In genomic region chr12:65598688-65599087, GRCh38 we compare ENCODE assay signal across 14 cellular contexts.
A peak's percentile ranks its signal among the peaks of the same experiment; 100 is the strongest.
DNase-seq lines count a peak whose midpoint lies in the region; ATAC-seq and TF ChIP-seq lines count a peak whose summit lies in the region.
"Had no signal": no experiment of that assay in that cellular context is flagged by ENCODE, and none has a peak within 500 bp of the region (broad histone marks: within the 10 kb centered on the region; RNA-seq: fewer than 3 reads in every experiment).

No MANE protein-coding gene starts in this region.

- no peaks in the 10 kb centered on the region for H3K9me3 ChIP-seq in H9 (ENCODE audit: control insufficient read depth, low read depth, low read length)
- H3K9me3 ChIP-seq in IMR-90 (ENCODE audit: control insufficient read depth, insufficient read depth, low read length) = no peaks in the 10 kb centered on the region
- no peaks in the 10 kb centered on the region for H3K9me3 ChIP-seq in endodermal cell (ENCODE audit: control insufficient read depth, low read length)
- H3K9me3 ChIP-seq: BLaER1 treated with 17β-estradiol and CSF1 and Interleukin-3, amounts not matched to agents 10 nM and 100 nM had no signal

- no peak overlapping the region for H3K4me2 ChIP-seq in H9 (ENCODE audit: insufficient read depth, insufficient read length, low read length)
- H3K4me2 ChIP-seq in IMR-90 (ENCODE audit: low read depth, low read length) = no peak overlapping the region
- H3K4me2 ChIP-seq in mesendoderm (ENCODE audit: low read length) = no peak overlapping the region
- H3K4me2 ChIP-seq: BLaER1 treated with 17β-estradiol and CSF1 and Interleukin-3, amounts not matched to agents 10 nM and 100 nM had no signal

- H3K4ac ChIP-seq in H9 (ENCODE audit: low read depth, low read length) (no peak overlapping the region), IMR-90 (ENCODE audit: low read depth, low read length) (peak overlapping the region; percentile 23; the same call in 1 of the 2 replicates), mesendoderm (ENCODE audit: low read depth, low read length) (no peak overlapping the region)

- H3K9me1 ChIP-seq in IMR-90 (ENCODE audit: insufficient read depth, low read length) = no peaks in the 10 kb centered on the region; the same call in 1 of the 2 replicates

- H3K27ac Mint-ChIP-seq in H9 (no peak overlapping the region), endodermal cell (no peak overlapping the region)
- H3K27ac Mint-ChIP-seq: CD4-positive, CD25-positive, alpha-beta regulatory T cell had no signal

- no peaks in the 10 kb centered on the region for H3K9me3 Mint-ChIP-seq in H9
- H3K9me3 Mint-ChIP-seq in endodermal cell = no peaks in the 10 kb centered on the region

- no peaks in the 10 kb centered on the region; a peak in 1 of 7 replicates for H3K36me3 Mint-ChIP-seq in H9 (ENCODE audit: insufficient read depth in 1 of 3, low read depth in 3 of 3)
- H3K36me3 Mint-ChIP-seq in endodermal cell (ENCODE audit: low read depth) = no peaks in the 10 kb centered on the region
- H3K36me3 Mint-ChIP-seq: CD4-positive, CD25-positive, alpha-beta regulatory T cell had no signal

- H3K18ac ChIP-seq in H9 (ENCODE audit: insufficient read length, low read depth, low read length) = no peak overlapping the region
- H3K18ac ChIP-seq in IMR-90 (ENCODE audit: low read depth, low read length) = peak overlapping the region; percentile 40; the same call in 1 of the 2 replicates
- H3K18ac ChIP-seq in mesendoderm (ENCODE audit: low read length) = peak overlapping the region; percentile 39

- no peak overlapping the region for H4K5ac ChIP-seq in H9 (ENCODE audit: insufficient read length, low read depth, low read length)
- H4K5ac ChIP-seq in IMR-90 (ENCODE audit: low read depth, low read length) = no peak overlapping the region
- H4K5ac ChIP-seq in mesendoderm (ENCODE audit: low read length) = no peak overlapping the region

- H4K20me1 ChIP-seq in H9 (ENCODE audit: control insufficient read depth, insufficient read depth, insufficient read length) = no peaks in the 10 kb centered on the region
- H4K20me1 ChIP-seq in IMR-90 (ENCODE audit: insufficient read depth, low read length) = no peaks in the 10 kb centered on the region
- H4K20me1 ChIP-seq: BLaER1 treated with 17β-estradiol and CSF1 and Interleukin-3, amounts not matched to agents 10 nM and 100 nM had no signal

- no peaks in the 10 kb centered on the region for H3K79me2 ChIP-seq in H9 (ENCODE audit: insufficient read depth, low read length)
- no peaks in the 10 kb centered on the region for H3K79me2 ChIP-seq in mesendoderm (ENCODE audit: control insufficient read depth, insufficient read depth, low read length)

- dilution Hi-C loops in IMR-90 (cut with HindIII; ENCODE audit: low sequenced_read_pairs, unreplicated experiment) = no loop called here

- DNase-seq in H9 (no peak), IMR-90 (no peak), endodermal cell (no peak), mesendoderm (peak; percentile 87), coronary artery (ENCODE audit: low spot score) (no peak), cortex of kidney (lab: John Stamatoyannopoulos, UW) (no peak)
- no peak for DNase-seq in activated CD4-positive, alpha-beta T cell treated with anti-CD3 and anti-CD28 coated beads, Interleukin-2, amount 50 U/mL, for 4 hours
- DNase-seq: ACHN; Calu3; CD4-positive, CD25-positive, alpha-beta regulatory T cell; DMS 273 treated with DMSO at 0.1 percent for 48 hours; GM23248; HCEC 1CT had no signal

- no peak overlapping the region for H2BK12ac ChIP-seq in H9 (ENCODE audit: insufficient read length, low read depth, low read length)

- CTCF ChIA-PET in IMR-90 (lab: Yijun Ruan, JAX) = no interaction called here

- no TSS peak for BruUV-seq in IMR-90 (replicated peaks; lab: Mats Ljungman, UMichigan)

- TF ChIP-seq POLR2A in IMR-90 (IDR thresholded peaks at IDR 0.05; ENCODE audit: low read depth, low read length) = no peak

- H4K8ac ChIP-seq in H9 (replicated peaks; ENCODE audit: insufficient read length, low read depth, low read length) (no peak overlapping the region), IMR-90 (ENCODE audit: low read depth in 2 of 2, low read length in 2 of 2) (no peak overlapping the region), mesendoderm (ENCODE audit: low read depth, low read length) (no peak overlapping the region)

- H3K4me3 Mint-ChIP-seq in H9 (no peak overlapping the region), endodermal cell (no peak overlapping the region)
- H3K4me3 Mint-ChIP-seq: CD4-positive, CD25-positive, alpha-beta regulatory T cell had no signal

- H3K27me3 Mint-ChIP-seq in H9 (ENCODE audit: low read depth) = no peaks in the 10 kb centered on the region
- peaks cover 3% of the 10 kb centered on the region for H3K27me3 Mint-ChIP-seq in endodermal cell (ENCODE audit: insufficient read depth)

- H3K79me1 ChIP-seq in H9 (ENCODE audit: insufficient read depth, low read depth, low read length, poor library complexity, severe bottlenecking) (no peaks in the 10 kb centered on the region), IMR-90 (ENCODE audit: low read depth in 1 of 2, low read length in 2 of 2) (peaks cover 0 to 7% of the 10 kb centered on the region in 2 experiments; a peak in 2 of 4 replicates), mesendoderm (ENCODE audit: low read length) (no peaks in the 10 kb centered on the region)

- H3K23me2 ChIP-seq in H9 (ENCODE audit: insufficient read length, low read depth, low read length, poor library complexity, severe bottlenecking) = peaks cover 2% of the 10 kb centered on the region

- no peak for TF ChIP-seq RAD21 in IMR-90 (IDR thresholded peaks at IDR 0.05; ENCODE audit: low read length)

- H3K23ac ChIP-seq in H9 (ENCODE audit: insufficient read length, low read depth, low read length) (no peak overlapping the region), IMR-90 (ENCODE audit: low read depth, low read length) (no peak overlapping the region; the same call in 1 of the 2 replicates), mesendoderm (ENCODE audit: low read length) (no peak overlapping the region)

- H2AK9ac ChIP-seq in IMR-90 (replicated peaks; ENCODE audit: low read depth, low read length, poor library complexity) = no peak overlapping the region

- H2AFZ ChIP-seq in H9 (ENCODE audit: low read length) = no peak overlapping the region
- H2AFZ ChIP-seq in IMR-90 (replicated peaks; ENCODE audit: low read length, poor library complexity) = no peak overlapping the region
- H2AFZ ChIP-seq: GM23248 had no signal

- no peaks in the 10 kb centered on the region for H3K36me3 ChIP-seq in IMR-90 (ENCODE audit: control insufficient read depth, insufficient read depth, low read length)
- no peaks in the 10 kb centered on the region for H3K36me3 ChIP-seq in endodermal cell (ENCODE audit: control insufficient read depth, insufficient read depth, low read length)
- H3K36me3 ChIP-seq in mesendoderm (ENCODE audit: control insufficient read depth, insufficient read depth, low read length) = no peaks in the 10 kb centered on the region
- H3K36me3 ChIP-seq: BLaER1 treated with 17β-estradiol and CSF1 and Interleukin-3, amounts not matched to agents 10 nM and 100 nM had no signal

- H2BK15ac ChIP-seq in H9 (ENCODE audit: low read depth, low read length) (no peak overlapping the region), IMR-90 (ENCODE audit: low read depth, low read length) (peak overlapping the region; percentile 42; the same call in 2 of the 3 replicates), mesendoderm (replicated peaks; ENCODE audit: low read depth) (peak overlapping the region; percentile 96)

- no peak for TF ChIP-seq CTCF in H9 (conservative IDR thresholded peaks at IDR 0.05)
- TF ChIP-seq CTCF in IMR-90 (conservative IDR thresholded peaks at IDR 0.05; ENCODE audit: low read depth, low read length) = no peak
- no peak for TF ChIP-seq CTCF in endodermal cell (conservative IDR thresholded peaks at IDR 0.05)
- no peak for TF ChIP-seq CTCF in coronary artery (IDR thresholded peaks at IDR 0.05)

- H2BK5ac ChIP-seq in H9 (ENCODE audit: insufficient read length, low read length) (no peak overlapping the region), IMR-90 (ENCODE audit: low read depth, low read length, poor library complexity, severe bottlenecking) (no peak overlapping the region), mesendoderm (ENCODE audit: low read length) (no peak overlapping the region)

- H2BK20ac ChIP-seq in H9 (ENCODE audit: low read depth, low read length, poor library complexity, severe bottlenecking) (no peak overlapping the region), IMR-90 (ENCODE audit: low read depth, low read length) (no peak overlapping the region)

- POLR2A ChIA-PET in IMR-90 (lab: Charles Lee; ENCODE audit: unreplicated experiment) = no interaction called here

- intact Hi-C loops in IMR-90 (cut with micrococcal nuclease) = no loop called here

- peak overlapping the region; percentile 45 for H3T11ph ChIP-seq in H9 (ENCODE audit: low read length)

- in situ Hi-C loops in IMR-90 (cut with MboI; ENCODE audit: low sequenced_read_pairs) = no loop called here

- no peak for ATAC-seq in IMR-90 (ENCODE audit: low read depth)

- H3K27me3 ChIP-seq in H9 (ENCODE audit: insufficient read depth, low read length) (no peaks in the 10 kb centered on the region), IMR-90 (ENCODE audit: control insufficient read depth, insufficient read depth, low read length) (no peaks in the 10 kb centered on the region), endodermal cell (ENCODE audit: control insufficient read depth, insufficient read depth, low read length, poor library complexity, severe bottlenecking) (no peaks in the 10 kb centered on the region), mesendoderm (ENCODE audit: insufficient read depth, low read length, poor library complexity) (no peaks in the 10 kb centered on the region)
- H3K27me3 ChIP-seq: BLaER1 treated with 17β-estradiol and CSF1 and Interleukin-3, amounts not matched to agents 10 nM and 100 nM had no signal

- H3K56ac ChIP-seq in H9 (ENCODE audit: insufficient read length, low read depth, low read length) (no peak overlapping the region), IMR-90 (ENCODE audit: extremely low read depth, insufficient read depth, low read length) (no peak overlapping the region), mesendoderm (ENCODE audit: low read length) (no peak overlapping the region)

- H3K4me3 ChIP-seq in IMR-90 (ENCODE audit: insufficient read depth, low read depth, low read length) (no peak overlapping the region), endodermal cell (ENCODE audit: low read length) (peak overlapping the region; percentile 30), mesendoderm (ENCODE audit: low read length) (no peak overlapping the region), coronary artery (no peak overlapping the region)
- H3K4me3 ChIP-seq: BLaER1 treated with 17β-estradiol and CSF1 and Interleukin-3, amounts not matched to agents 10 nM and 100 nM; GM23248 had no signal

- no peak overlapping the region for H3K9ac ChIP-seq in H9 (ENCODE audit: extremely low read depth, insufficient read length, low read length)
- no peak overlapping the region for H3K9ac ChIP-seq in IMR-90 (ENCODE audit: low read depth, low read length)
- H3K9ac ChIP-seq in endodermal cell (ENCODE audit: extremely low read depth, low read length, poor library complexity, severe bottlenecking) = no peak overlapping the region
- no peak overlapping the region for H3K9ac ChIP-seq in mesendoderm (ENCODE audit: low read length)
- H3K9ac ChIP-seq: BLaER1 treated with 17β-estradiol and CSF1 and Interleukin-3, amounts not matched to agents 10 nM and 100 nM; GM23248 had no signal

- H2BK120ac ChIP-seq in H9 (ENCODE audit: low read depth, low read length, poor library complexity, severe bottlenecking) (no peak overlapping the region), IMR-90 (ENCODE audit: low read depth, low read length) (peak overlapping the region; percentile 12; the same call in 1 of the 2 replicates), mesendoderm (ENCODE audit: low read depth, low read length) (no peak overlapping the region)

- H4K91ac ChIP-seq in H9 (ENCODE audit: insufficient read length, low read depth, low read length) = no peak overlapping the region
- H4K91ac ChIP-seq in IMR-90 (ENCODE audit: insufficient read depth, low read depth, low read length) = no peak overlapping the region

- H3K27ac ChIP-seq in H9 (ENCODE audit: insufficient read length, low read depth, low read length) (no peak overlapping the region), IMR-90 (ENCODE audit: insufficient read depth, low read length) (no peak overlapping the region), endodermal cell (ENCODE audit: low read depth, low read length) (no peak overlapping the region), mesendoderm (ENCODE audit: low read depth, low read length) (peak overlapping the region; percentile 27), coronary artery (no peak overlapping the region)
- H3K27ac ChIP-seq: BLaER1 treated with 17β-estradiol and CSF1 and Interleukin-3, amounts not matched to agents 10 nM and 100 nM; GM23248 had no signal

- H3K4me1 ChIP-seq in H9 (ENCODE audit: insufficient read depth, low read length) (peaks cover 9% of the 10 kb centered on the region; the same call in 1 of the 2 replicates), IMR-90 (ENCODE audit: control insufficient read depth, insufficient read depth, low read length) (peaks cover 23% of the 10 kb centered on the region), endodermal cell (ENCODE audit: control insufficient read depth, insufficient read depth, low read length) (peaks cover 25% of the 10 kb centered on the region), mesendoderm (ENCODE audit: control insufficient read depth, low read depth, low read length) (peaks cover 18% of the 10 kb centered on the region)

- H3K14ac ChIP-seq in H9 (ENCODE audit: insufficient read depth, low read length) (no peak overlapping the region), IMR-90 (replicated peaks; ENCODE audit: low read depth, low read length) (no peak overlapping the region; the same call in 1 of the 2 replicates)

- H2AK5ac ChIP-seq in H9 (ENCODE audit: insufficient read length, low read length) = no peak overlapping the region
- no peak overlapping the region for H2AK5ac ChIP-seq in IMR-90 (ENCODE audit: low read depth, low read length)
- no peak overlapping the region for H2AK5ac ChIP-seq in mesendoderm (ENCODE audit: low read length)

- WGBS in H9 (ENCODE audit: extremely low coverage, insufficient read length, low lambda C conversion rate) = no CpG with 5 or more reads among the region's 1 CpG
- no CpG with 5 or more reads among the region's 1 CpG for WGBS in IMR-90 (ENCODE audit: extremely low coverage in 2 of 2, insufficient read length in 1 of 2), 2 experiments
- WGBS in endodermal cell (ENCODE audit: insufficient coverage in 1 of 2, insufficient read length in 1 of 2), 2 experiments = 38% methylated on average over 1 of the region's 1 CpG; no CpG with 5 or more reads in 1 of the 2 experiments
- WGBS in mesendoderm (ENCODE audit: extremely low coverage, insufficient coverage, low lambda C conversion rate) = no CpG with 5 or more reads among the region's 1 CpG

- peaks cover 31 to 50% of the 10 kb centered on the region in 2 experiments for H3K4me1 Mint-ChIP-seq in H9
- H3K4me1 Mint-ChIP-seq in endodermal cell = peaks cover 54% of the 10 kb centered on the region
- H3K4me1 Mint-ChIP-seq: CD4-positive, CD25-positive, alpha-beta regulatory T cell had no signal
